8 cellular contexts compared by ENCODE assay signal in genomic region chr15:101288905-101289513, GRCh38. TPM values are rescaled to one million over a fixed set of nuclear protein-coding genes. Genes with fewer than 3 reads are reported as not detected.
DNase-seq lines count a peak whose midpoint lies in the region; ATAC-seq, FAIRE-seq and TF ChIP-seq lines count a peak whose summit lies in the region.

No MANE protein-coding gene starts in this region.

- ATAC-seq in activated T-helper 17 cell treated with anti-CD3 and anti-CD28 coated beads, Interleukin-2, amount 50 U/mL, for 72 hours (replicated peaks) = peak; percentile 55
- ATAC-seq in left ventricle myocardium superior (peak; percentile 44), GM21717 (IDR thresholded peaks at IDR 0.05; ENCODE audit: unreplicated experiment) (no peak)

- TF ChIP-seq CTCF in DOHH2 (IDR thresholded peaks at IDR 0.05; ENCODE audit: low read depth, low read length, poor library complexity, severe bottlenecking) = peak; percentile 74

- peak; percentile 11 for FAIRE-seq in A204.1 (lab: Jason Lieb, UNC)

- H3K9me3 ChIP-seq in DOHH2 (ENCODE audit: control insufficient read depth, insufficient read depth, low read length) = no peaks in the 10 kb centered on the region

- H3K27ac ChIP-seq in DOHH2 (ENCODE audit: low read depth, low read length) = no peak overlapping the region

- peaks cover 21% of the 10 kb centered on the region for H3K4me1 Mint-ChIP-seq in activated T-helper 17 cell treated with anti-CD3 and anti-CD28 coated beads, Interleukin-2, amount 50 U/mL, for 72 hours

- peaks cover 40% of the 10 kb centered on the region for H4K20me1 ChIP-seq in DOHH2 (ENCODE audit: control insufficient read depth, insufficient read depth, low read depth, low read length)

- peaks cover 21% of the 10 kb centered on the region for H3K4me1 ChIP-seq in DOHH2 (ENCODE audit: control insufficient read depth, low read length)

- peak overlapping the region; percentile 9 for H3K4me3 Mint-ChIP-seq in activated T-helper 17 cell treated with anti-CD3 and anti-CD28 coated beads, Interleukin-2, amount 50 U/mL, for 72 hours

- no peaks in the 10 kb centered on the region for H3K27me3 ChIP-seq in DOHH2 (ENCODE audit: control insufficient read depth, low read length)

- peaks cover 82% of the 10 kb centered on the region for H3K79me2 ChIP-seq in DOHH2 (ENCODE audit: control insufficient read depth, low read length)

- H3K36me3 ChIP-seq in DOHH2 (ENCODE audit: control insufficient read depth, low read length) = peaks cover 97% of the 10 kb centered on the region

- H3K27me3 Mint-ChIP-seq in activated T-helper 17 cell treated with anti-CD3 and anti-CD28 coated beads, Interleukin-2, amount 50 U/mL, for 72 hours = no peaks in the 10 kb centered on the region

- no peaks in the 10 kb centered on the region for H3K9me2 ChIP-seq in DOHH2 (replicated peaks; ENCODE audit: control insufficient read depth, low read length)

- no peak overlapping the region for H3K4me3 ChIP-seq in DOHH2 (ENCODE audit: low read length)

- intact Hi-C loops in left ventricle myocardium superior (cut with micrococcal nuclease) = no loop called here

- H3K4me2 ChIP-seq in DOHH2 (ENCODE audit: low read length) = no peak overlapping the region

- H3K27ac Mint-ChIP-seq in activated T-helper 17 cell treated with anti-CD3 and anti-CD28 coated beads, Interleukin-2, amount 50 U/mL, for 72 hours = peak overlapping the region; percentile 26

- DNase-seq in NCI-H1048 (lab: John Stamatoyannopoulos, UW) = peak; percentile 16
- no peak for DNase-seq in left ventricle myocardium superior
- DNase-seq in superior temporal gyrus (ENCODE audit: extremely low spot score) = peak; percentile 74
- DNase-seq in mesenteric fat pad (ENCODE audit: low spot score) = no peak

- H3K9me3 Mint-ChIP-seq in activated T-helper 17 cell treated with anti-CD3 and anti-CD28 coated beads, Interleukin-2, amount 50 U/mL, for 72 hours = no peaks in the 10 kb centered on the region

- peaks cover 100% of the 10 kb centered on the region for H3K36me3 Mint-ChIP-seq in activated T-helper 17 cell treated with anti-CD3 and anti-CD28 coated beads, Interleukin-2, amount 50 U/mL, for 72 hours (ENCODE audit: low read depth)

- peaks cover 52% of the 10 kb centered on the region for H3F3A ChIP-seq in DOHH2 (ENCODE audit: control insufficient read depth, insufficient read depth)

RNA-seq across cellular contexts. Expression of gene SNRPA1, which starts 6.0 kb away (rescaled TPM):
- total RNA-seq in activated T-helper 17 cell treated with anti-CD3 and anti-CD28 coated beads, Interleukin-2, amount 50 U/mL, for 72 hours = 100 to 1,000 TPM; 127 to 174 TPM
- total RNA-seq in left ventricle myocardium superior (27.5 TPM), mesenteric fat pad (40.8 TPM)

RNA-seq across cellular contexts. Expression of gene SELENOS, which starts 11.7 kb away (rescaled TPM):
- total RNA-seq in activated T-helper 17 cell treated with anti-CD3 and anti-CD28 coated beads, Interleukin-2, amount 50 U/mL, for 72 hours = 10 to 100 TPM; 22.6 to 32.2 TPM
- 39.3 TPM for total RNA-seq in left ventricle myocardium superior
- total RNA-seq in mesenteric fat pad = 87.2 TPM

RNA-seq across cellular contexts. Expression of gene CHSY1, which starts 37.2 kb away (rescaled TPM):
- total RNA-seq in activated T-helper 17 cell treated with anti-CD3 and anti-CD28 coated beads, Interleukin-2, amount 50 U/mL, for 72 hours = 100 to 1,000 TPM in 1 of 2 donors, 10 to 100 TPM in 1; 47.4 to 114 TPM
- total RNA-seq in left ventricle myocardium superior = 11.7 TPM
- 53.5 TPM for total RNA-seq in mesenteric fat pad

Comparison
In these comparisons a context has a peak if more than half of its experiments do, and no peak if none do; other contexts are left out.
1. DNase-seq: peak in NCI-H1048 (single experiment) and superior temporal gyrus (single experiment); none in left ventricle myocardium superior (single experiment) and mesenteric fat pad (single experiment).